Comparison of ENCODE assay signal across 1 cellular context in the genomic region with DNA sequence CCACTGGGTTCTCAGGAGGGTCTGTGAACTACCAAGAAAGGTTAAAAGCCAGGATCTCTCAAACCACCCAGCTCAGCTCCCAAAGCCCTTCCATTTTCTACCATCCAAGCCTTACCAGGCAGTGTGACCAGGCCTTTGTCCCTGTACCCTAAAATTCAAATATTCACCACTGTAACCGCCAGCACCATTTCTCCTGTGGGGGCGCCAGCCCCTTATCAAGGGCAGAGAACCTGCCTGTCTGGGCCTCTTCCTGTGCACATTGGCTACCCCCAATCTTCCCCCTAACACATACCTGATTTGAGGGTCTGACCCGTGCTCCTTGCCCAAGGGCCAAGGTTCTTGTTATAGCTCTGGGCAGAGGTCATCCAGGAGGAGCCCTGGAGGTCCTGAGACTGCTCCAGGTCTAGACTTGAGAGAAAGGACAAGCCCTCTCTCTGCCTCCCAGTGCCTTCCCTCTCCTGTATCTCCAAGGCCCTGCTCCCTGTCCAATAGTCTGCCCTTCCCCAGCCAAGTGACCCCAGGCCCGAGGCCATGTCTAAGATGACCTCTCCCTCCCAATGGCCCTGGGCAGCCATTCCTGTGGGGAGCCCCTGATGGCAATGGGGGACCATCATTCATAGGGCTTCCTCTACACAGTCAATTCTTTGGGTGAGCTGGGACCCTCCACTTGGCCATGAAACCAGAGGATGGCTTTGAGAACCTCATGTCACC.
TF ChIP-seq lines count a peak whose summit lies in the region.

No MANE protein-coding gene starts in this region.

TF ChIP-seq in H1, 55 proteins besides CTCF, POLR2A, EP300 and RAD21:
- TF ChIP-seq SIN3A (conservative IDR thresholded peaks at IDR 0.05 in 1 of 2, IDR thresholded peaks at IDR 0.05 in 1 of 2; ENCODE audit: low read depth in 1 of 2, low read length in 2 of 2) (no peak), JUND (IDR thresholded peaks at IDR 0.05; ENCODE audit: low read length) (no peak), BACH1 (IDR thresholded peaks at IDR 0.05; ENCODE audit: low read length) (no peak), BRCA1 (IDR thresholded peaks at IDR 0.05; ENCODE audit: low read depth, low read length) (no peak), TCF12 (IDR thresholded peaks at IDR 0.05; ENCODE audit: low read depth, low read length) (no peak), ZNF274 (IDR thresholded peaks at IDR 0.05; ENCODE audit: borderline replicate concordance, extremely low read depth, low read length) (no peak), RXRA (IDR thresholded peaks at IDR 0.05; ENCODE audit: insufficient read depth, low read depth, low read length) (no peak), CHD2 (IDR thresholded peaks at IDR 0.05; ENCODE audit: low read length) (no peak), ASH2L (IDR thresholded peaks at IDR 0.05; ENCODE audit: low read length) (no peak), SIRT6 (IDR thresholded peaks at IDR 0.05; ENCODE audit: low read length) (no peak), SAP30 (IDR thresholded peaks at IDR 0.05; ENCODE audit: insufficient read depth, insufficient replicate concordance, low read length) (no peak), CREB1 (IDR thresholded peaks at IDR 0.05) (no peak), FOSL1 (IDR thresholded peaks at IDR 0.05; ENCODE audit: insufficient read depth, low read depth, low read length) (no peak), KDM4A (IDR thresholded peaks at IDR 0.05; ENCODE audit: low read depth, low read length, severe bottlenecking) (no peak), CBX8 (IDR thresholded peaks at IDR 0.05; ENCODE audit: borderline replicate concordance, low read depth, low read length) (no peak), TAF1 (IDR thresholded peaks at IDR 0.05; ENCODE audit: low read depth, low read length) (no peak)
- TF ChIP-seq, protein P1, sequence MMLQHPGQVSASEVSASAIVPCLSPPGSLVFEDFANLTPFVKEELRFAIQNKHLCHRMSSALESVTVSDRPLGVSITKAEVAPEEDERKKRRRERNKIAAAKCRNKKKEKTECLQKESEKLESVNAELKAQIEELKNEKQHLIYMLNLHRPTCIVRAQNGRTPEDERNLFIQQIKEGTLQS (IDR thresholded peaks at IDR 0.05; ENCODE audit: insufficient read depth, low read depth, low read length), result no peak
- TF ChIP-seq, protein P2, sequence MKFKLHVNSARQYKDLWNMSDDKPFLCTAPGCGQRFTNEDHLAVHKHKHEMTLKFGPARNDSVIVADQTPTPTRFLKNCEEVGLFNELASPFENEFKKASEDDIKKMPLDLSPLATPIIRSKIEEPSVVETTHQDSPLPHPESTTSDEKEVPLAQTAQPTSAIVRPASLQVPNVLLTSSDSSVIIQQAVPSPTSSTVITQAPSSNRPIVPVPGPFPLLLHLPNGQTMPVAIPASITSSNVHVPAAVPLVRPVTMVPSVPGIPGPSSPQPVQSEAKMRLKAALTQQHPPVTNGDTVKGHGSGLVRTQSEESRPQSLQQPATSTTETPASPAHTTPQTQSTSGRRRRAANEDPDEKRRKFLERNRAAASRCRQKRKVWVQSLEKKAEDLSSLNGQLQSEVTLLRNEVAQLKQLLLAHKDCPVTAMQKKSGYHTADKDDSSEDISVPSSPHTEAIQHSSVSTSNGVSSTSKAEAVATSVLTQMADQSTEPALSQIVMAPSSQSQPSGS (IDR thresholded peaks at IDR 0.05; ENCODE audit: low read length), result no peak
- TF ChIP-seq, protein P3, sequence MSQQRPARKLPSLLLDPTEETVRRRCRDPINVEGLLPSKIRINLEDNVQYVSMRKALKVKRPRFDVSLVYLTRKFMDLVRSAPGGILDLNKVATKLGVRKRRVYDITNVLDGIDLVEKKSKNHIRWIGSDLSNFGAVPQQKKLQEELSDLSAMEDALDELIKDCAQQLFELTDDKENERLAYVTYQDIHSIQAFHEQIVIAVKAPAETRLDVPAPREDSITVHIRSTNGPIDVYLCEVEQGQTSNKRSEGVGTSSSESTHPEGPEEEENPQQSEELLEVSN (IDR thresholded peaks at IDR 0.05), result no peak
TF ChIP-seq in H1: peak in this region for 0.
